In the genomic region with DNA sequence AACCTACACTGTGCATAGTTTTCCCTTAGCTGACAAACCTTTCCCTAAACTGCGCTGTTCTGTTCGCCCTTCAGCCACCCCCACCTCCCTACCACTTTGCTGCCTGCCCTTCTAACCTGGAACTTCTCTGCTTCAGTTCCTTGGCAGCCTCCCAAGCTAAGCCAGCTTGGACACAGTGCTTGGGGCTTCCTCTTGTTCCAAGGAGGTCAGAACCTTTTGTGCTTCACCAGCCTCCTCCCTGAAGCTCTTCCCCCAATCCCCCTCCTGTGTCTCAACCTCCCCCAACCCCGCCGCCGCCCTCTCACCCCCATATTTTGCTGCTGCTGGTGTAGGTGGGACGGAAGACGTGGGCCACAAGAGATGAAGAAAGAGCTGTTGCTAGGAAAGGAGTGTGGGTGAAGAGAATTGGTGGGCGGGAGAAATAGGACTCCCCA, we compare ENCODE assay signal across 12 cellular contexts. TPM values are rescaled to one million over a fixed set of nuclear protein-coding genes. Genes with fewer than 3 reads are reported as not detected.
DNase-seq lines count a peak whose midpoint lies in the region; ATAC-seq and TF ChIP-seq lines count a peak whose summit lies in the region.
"Had no signal": no experiment of that assay in that cellular context is flagged by ENCODE, and none has a peak within 500 bp of the region (broad histone marks: within the 10 kb centered on the region; RNA-seq: fewer than 3 reads in every experiment).

No MANE protein-coding gene starts in this region.

- no peaks in the 10 kb centered on the region for H3K9me2 ChIP-seq in GM23248 (ENCODE audit: insufficient read depth)

- H3K9ac ChIP-seq in GM23248 (no peak overlapping the region), parathyroid adenoma (no peak overlapping the region)

- H3F3A ChIP-seq in GM23248 (ENCODE audit: insufficient read depth): no peaks in the 10 kb centered on the region

- intact Hi-C loops in Right ventricle myocardium superior (cut with DNase I) (no loop called here), posterior cingulate gyrus (cut with DNase I) (no loop called here)

- H3K4me1 Mint-ChIP-seq in activated T-cell treated with anti-CD3 and anti-CD28 coated beads, Interleukin-2, amount 50 U/mL, for 4 hours (ENCODE audit: low read depth): peaks cover 18% of the 10 kb centered on the region

- H3K4me2 ChIP-seq in GM23248 (ENCODE audit: unreplicated experiment) (no peak overlapping the region), parathyroid adenoma (ENCODE audit: low read length) (no peak overlapping the region)

- no peaks in the 10 kb centered on the region for H3K9me3 ChIP-seq in GM23248 (ENCODE audit: low read depth)
- no peaks in the 10 kb centered on the region for H3K9me3 ChIP-seq in parathyroid adenoma (ENCODE audit: control insufficient read depth, low read length)

- peak; percentile 41 to 48 for ATAC-seq in activated T-cell treated with anti-CD3 and anti-CD28 coated beads, Interleukin-2, amount 50 U/mL, for 4 hours
- peak; percentile 78 for ATAC-seq in Right ventricle myocardium superior (ENCODE audit: poor library complexity)
- ATAC-seq: SK-N-SH treated with all-trans-retinoic acid at 6 μM for 48 hours had no signal

- 0 out of 2 replicates have a peak, but pooled peaks cover 4% of the 10 kb centered on the region for H3K27me3 ChIP-seq in GM23248 (replicated peaks; ENCODE audit: insufficient read depth)
- no peaks in the 10 kb centered on the region for H3K27me3 ChIP-seq in parathyroid adenoma (ENCODE audit: control insufficient read depth, insufficient read depth, low read length)

- TF ChIP-seq CTCF in parathyroid adenoma (IDR thresholded peaks at IDR 0.05) (no peak), GM20000 (IDR thresholded peaks at IDR 0.05; ENCODE audit: extremely low read depth, missing control alignments) (no peak)

- WGBS in GM23248 (ENCODE audit: low coverage in 1 of 2, low lambda C conversion rate in 2 of 2, missing lambda C conversion rate in 2 of 2), 2 experiments: 29 to 38% methylated on average over 8 of the region's 8 CpGs

- H3K36me3 ChIP-seq in GM23248 (ENCODE audit: low read depth) (no peaks in the 10 kb centered on the region), parathyroid adenoma (ENCODE audit: control insufficient read depth, insufficient read depth, low read length) (no peaks in the 10 kb centered on the region)

- no peaks in the 10 kb centered on the region for H3K9me3 Mint-ChIP-seq in activated T-cell treated with anti-CD3 and anti-CD28 coated beads, Interleukin-2, amount 50 U/mL, for 4 hours

- in situ Hi-C loops in GM23248 (cut with MboI): no loop called here

- H3K4me3 ChIP-seq in GM23248: no peak overlapping the region
- H3K4me3 ChIP-seq in parathyroid adenoma (ENCODE audit: low read depth, low read length): no peak overlapping the region

- no peaks in the 10 kb centered on the region for H4K20me1 ChIP-seq in GM23248 (ENCODE audit: insufficient read depth)

- H3K4me3 Mint-ChIP-seq in activated T-cell treated with anti-CD3 and anti-CD28 coated beads, Interleukin-2, amount 50 U/mL, for 4 hours: peak overlapping the region; percentile 7

- H3K79me2 ChIP-seq in GM23248 (ENCODE audit: insufficient read depth): no peaks in the 10 kb centered on the region
- no peaks in the 10 kb centered on the region for H3K79me2 ChIP-seq in parathyroid adenoma

- H2AFZ ChIP-seq in GM23248: peak overlapping the region; percentile 51; the same call in 1 of the 2 replicates
- peak overlapping the region; percentile 92 for H2AFZ ChIP-seq in parathyroid adenoma

- H3K27ac ChIP-seq in GM23248 (no peak overlapping the region), parathyroid adenoma (peak overlapping the region; percentile 84)

- DNase-seq in GM23248 (peak; percentile 26), Right ventricle myocardium superior (peak; percentile 59), GM20000 (ENCODE audit: low spot score) (no peak), T-helper 1 cell (no peak), NCI-H526 (lab: John Stamatoyannopoulos, UW) (no peak), posterior cingulate gyrus (no peak)
- peak; percentile 45 for DNase-seq in activated T-cell treated with anti-CD3 and anti-CD28 coated beads, Interleukin-2, amount 50 U/mL, for 4 hours
- DNase-seq: activated gamma-delta T cell treated with Interleukin-2 at 50 U/mL for 16 hours, EL, glutamatergic neuron had no signal

- no peaks in the 10 kb centered on the region for H3K27me3 Mint-ChIP-seq in activated T-cell treated with anti-CD3 and anti-CD28 coated beads, Interleukin-2, amount 50 U/mL, for 4 hours (ENCODE audit: low read depth)

- H3K36me3 Mint-ChIP-seq in activated T-cell treated with anti-CD3 and anti-CD28 coated beads, Interleukin-2, amount 50 U/mL, for 4 hours (ENCODE audit: insufficient read depth): no peaks in the 10 kb centered on the region

- H3K4me1 ChIP-seq in GM23248 (ENCODE audit: insufficient read depth): no peaks in the 10 kb centered on the region
- H3K4me1 ChIP-seq in parathyroid adenoma: peaks cover 38% of the 10 kb centered on the region

RNA-seq across cellular contexts. Expression of gene RIC8B, which starts 8.1 kb away (rescaled TPM):
- total RNA-seq in GM23248 (2014; rRNA removed; shearing (Covaris generic)): 6.8 and 10.4 TPM in 2 replicates
- polyA plus RNA-seq in GM23248 (2016; fragmentation: Nextera tagmentation; extraction: Ambion mirVana): 7.5 and 7.6 TPM in 2 replicates
- 1 to 10 TPM; 7.4 to 8.6 (median 8.1) TPM for total RNA-seq in activated T-cell treated with anti-CD3 and anti-CD28 coated beads, Interleukin-2, amount 50 U/mL, for 4 hours
- total RNA-seq in Right ventricle myocardium superior: 25.4 TPM

Comparison
In these comparisons a context has a peak if more than half of its experiments do, and no peak if none do; other contexts are left out.
1. DNase-seq: peak in GM23248 (single experiment), activated T-cell treated with anti-CD3 and anti-CD28 coated beads, Interleukin-2, amount 50 U/mL, for 4 hours (single experiment) and Right ventricle myocardium superior (single experiment); none in GM20000 (single experiment), T-helper 1 cell (0 of 5), NCI-H526 (0 of 2) and posterior cingulate gyrus (0 of 10).